In genomic region chr19:48518207-48518606, GRCh38 we compare ENCODE assay signal across 27 cellular contexts. TPM values are rescaled to one million over a fixed set of nuclear protein-coding genes. Genes with fewer than 3 reads are reported as not detected.
"Had no signal": no experiment of that assay in that cellular context is flagged by ENCODE, and none has a peak within 500 bp of the region (broad histone marks: within the 10 kb centered on the region; RNA-seq: fewer than 3 reads in every experiment).

No MANE protein-coding gene starts in this region.

- DNase-seq: activated B cell treated with CpG ODN at 0.5 μM for 24 hours; activated CD4-positive, alpha-beta memory T cell treated with anti-CD3 and anti-CD28 coated beads, Interleukin-2, amount 10 ng/mL, durations not matched to agents 7 days and 5 days; activated CD4-positive, alpha-beta T cell treated with anti-CD3 and anti-CD28 coated beads, Interleukin-2, amount 10 ng/mL, durations not matched to agents 7 days and 5 days; activated gamma-delta T cell; activated naive CD4-positive, alpha-beta T cell treated with anti-CD3 and anti-CD28 coated beads for 36 hours; activated naive CD8-positive, alpha-beta T cell treated with anti-CD3 and anti-CD28 coated beads, Interleukin-2, amount 10 ng/mL, durations not matched to agents 7 days and 5 days; activated T-cell treated with anti-CD3 and anti-CD28 coated beads for 4 hours; activated T-cell treated with anti-CD3 and anti-CD28 coated beads, Interleukin-2, amount 50 U/mL, for 48 hours; adrenal gland; anterior cingulate cortex; caudate nucleus; colonic mucosa; Kasumi-1; KBM-7; NCI-H146; NCI-H187 treated with DMSO at 0.1 percent for 48 hours; NCI-H226; NCI-H526; PC-9; SHP77 treated with DMSO at 0.1 percent for 48 hours; T-helper 17 cell; T-helper 9 cell had no signal

- H3K4me3 Mint-ChIP-seq: activated B cell treated with CpG ODN at 0.5 μM for 24 hours; activated CD4-positive, alpha-beta memory T cell treated with anti-CD3 and anti-CD28 coated beads, Interleukin-2, amount 10 ng/mL, durations not matched to agents 7 days and 5 days; activated CD4-positive, alpha-beta T cell treated with anti-CD3 and anti-CD28 coated beads, Interleukin-2, amount 10 ng/mL, durations not matched to agents 7 days and 5 days; activated naive CD4-positive, alpha-beta T cell treated with anti-CD3 and anti-CD28 coated beads for 36 hours; activated naive CD8-positive, alpha-beta T cell treated with anti-CD3 and anti-CD28 coated beads, Interleukin-2, amount 10 ng/mL, durations not matched to agents 7 days and 5 days; activated T-helper 17 cell treated with anti-CD3 and anti-CD28 coated beads, Interleukin-2, amount 50 U/mL, for 72 hours; T-helper 17 cell had no signal

- H3K9me3 ChIP-seq: adrenal gland, breast epithelium, colonic mucosa had no signal

- H3K27ac Mint-ChIP-seq: activated B cell treated with CpG ODN at 0.5 μM for 24 hours; activated CD4-positive, alpha-beta memory T cell treated with anti-CD3 and anti-CD28 coated beads, Interleukin-2, amount 10 ng/mL, durations not matched to agents 7 days and 5 days; activated CD4-positive, alpha-beta T cell treated with anti-CD3 and anti-CD28 coated beads, Interleukin-2, amount 10 ng/mL, durations not matched to agents 7 days and 5 days; activated naive CD4-positive, alpha-beta T cell treated with anti-CD3 and anti-CD28 coated beads for 36 hours; activated naive CD8-positive, alpha-beta T cell treated with anti-CD3 and anti-CD28 coated beads, Interleukin-2, amount 10 ng/mL, durations not matched to agents 7 days and 5 days; activated T-helper 17 cell treated with anti-CD3 and anti-CD28 coated beads, Interleukin-2, amount 50 U/mL, for 72 hours; T-helper 17 cell had no signal

- H3K27me3 Mint-ChIP-seq: activated CD4-positive, alpha-beta T cell treated with anti-CD3 and anti-CD28 coated beads, Interleukin-2, amount 10 ng/mL, durations not matched to agents 7 days and 5 days; activated T-helper 17 cell treated with anti-CD3 and anti-CD28 coated beads, Interleukin-2, amount 50 U/mL, for 72 hours; T-helper 17 cell had no signal

- H3K36me3 ChIP-seq: adrenal gland, breast epithelium, colonic mucosa had no signal

- H3K36me3 Mint-ChIP-seq: activated naive CD8-positive, alpha-beta T cell treated with anti-CD3 and anti-CD28 coated beads, Interleukin-2, amount 10 ng/mL, durations not matched to agents 7 days and 5 days had no signal

- H3K4me3 ChIP-seq: adrenal gland, breast epithelium, colonic mucosa, PC-9 had no signal

- H3K27me3 ChIP-seq: breast epithelium had no signal

- ATAC-seq: activated T-helper 17 cell treated with anti-CD3 and anti-CD28 coated beads, Interleukin-2, amount 50 U/mL, for 72 hours; T-helper 17 cell had no signal

- H3K9me3 Mint-ChIP-seq: activated B cell treated with CpG ODN at 0.5 μM for 24 hours; activated CD4-positive, alpha-beta memory T cell treated with anti-CD3 and anti-CD28 coated beads, Interleukin-2, amount 10 ng/mL, durations not matched to agents 7 days and 5 days; activated CD4-positive, alpha-beta T cell treated with anti-CD3 and anti-CD28 coated beads, Interleukin-2, amount 10 ng/mL, durations not matched to agents 7 days and 5 days; activated naive CD4-positive, alpha-beta T cell treated with anti-CD3 and anti-CD28 coated beads for 36 hours; activated naive CD8-positive, alpha-beta T cell treated with anti-CD3 and anti-CD28 coated beads, Interleukin-2, amount 10 ng/mL, durations not matched to agents 7 days and 5 days; activated T-helper 17 cell treated with anti-CD3 and anti-CD28 coated beads, Interleukin-2, amount 50 U/mL, for 72 hours had no signal

RNA-seq across cellular contexts. Expression of gene LMTK3, which starts 6.6 kb away (rescaled TPM):
- total RNA-seq: SK-MEL-5 had no signal

RNA-seq across cellular contexts. Expression of gene SULT2B1, which starts 33.8 kb away (rescaled TPM):
- total RNA-seq: activated B cell treated with CpG ODN at 0.5 μM for 24 hours; activated CD4-positive, alpha-beta memory T cell treated with anti-CD3 and anti-CD28 coated beads, Interleukin-2, amount 10 ng/mL, durations not matched to agents 7 days and 5 days; activated CD8-positive, alpha-beta memory T cell treated with anti-CD3 and anti-CD28 coated beads for 36 hours; activated naive CD4-positive, alpha-beta T cell treated with anti-CD3 and anti-CD28 coated beads for 36 hours; activated naive CD8-positive, alpha-beta T cell treated with anti-CD3 and anti-CD28 coated beads, Interleukin-2, amount 10 ng/mL, durations not matched to agents 7 days and 5 days; activated T-helper 17 cell treated with anti-CD3 and anti-CD28 coated beads, Interleukin-2, amount 50 U/mL, for 72 hours; cerebellum; T-helper 17 cell had no signal
